In the genomic region with DNA sequence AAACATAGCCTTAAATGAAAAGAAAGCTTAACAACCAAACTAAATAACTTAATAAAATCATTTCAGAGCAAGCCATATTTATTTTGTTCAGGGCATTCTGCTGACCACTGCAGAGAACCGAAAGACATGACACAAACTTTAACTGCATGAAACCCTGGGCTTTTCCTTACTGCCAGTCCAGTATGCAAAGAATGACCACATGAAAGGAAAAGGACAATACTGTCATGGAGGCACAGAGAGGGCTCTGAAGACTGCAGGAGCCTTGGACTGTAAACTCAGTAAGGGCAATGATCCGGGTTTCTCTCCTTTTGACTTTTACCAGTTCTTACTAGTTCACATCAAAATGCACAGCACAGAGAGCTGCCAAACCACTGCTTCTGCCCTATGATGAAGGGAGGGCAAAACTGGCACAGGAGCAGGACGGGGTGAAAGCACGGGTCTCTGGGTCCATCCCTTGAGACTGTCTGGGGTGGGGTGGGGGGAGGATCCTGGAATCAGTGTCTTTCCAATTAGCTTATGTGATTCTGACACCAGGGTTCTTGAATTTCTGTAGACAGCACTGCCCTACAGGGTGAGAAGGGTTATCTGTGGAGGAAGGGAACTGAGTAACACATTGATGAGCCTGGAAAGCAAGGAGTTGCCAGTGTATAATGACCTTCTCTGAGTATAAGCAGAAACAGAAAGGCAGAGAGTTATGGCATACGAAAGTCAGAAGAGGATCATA, we compare ENCODE assay signal across 14 cellular contexts. TPM values are rescaled to one million over a fixed set of nuclear protein-coding genes. Genes with fewer than 3 reads are reported as not detected.
DNase-seq lines count a peak whose midpoint lies in the region; ATAC-seq and TF ChIP-seq lines count a peak whose summit lies in the region.
"Had no signal": no experiment of that assay in that cellular context is flagged by ENCODE, and none has a peak within 500 bp of the region (broad histone marks: within the 10 kb centered on the region; RNA-seq: fewer than 3 reads in every experiment).

No MANE protein-coding gene starts in this region.

- no peak overlapping the region for H2BK120ac ChIP-seq in neuronal stem cell (ENCODE audit: low read depth, low read length)

- no peak overlapping the region for H2BK5ac ChIP-seq in neuronal stem cell (ENCODE audit: low read length)

- H3K27me3 ChIP-seq in heart right ventricle (no peaks in the 10 kb centered on the region), A673 (replicated peaks; ENCODE audit: insufficient read depth, low read depth, low read length, poor library complexity) (no peaks in the 10 kb centered on the region), neuronal stem cell (ENCODE audit: control insufficient read depth in 3 of 3, insufficient read depth in 3 of 3, low read depth in 1 of 3, low read length in 3 of 3) (no peaks in the 10 kb centered on the region)
- H3K27me3 ChIP-seq: colonic mucosa, esophagus squamous epithelium, MG63 had no signal

- no TSS peak for BruUV-seq in A673 (replicated peaks; lab: Mats Ljungman, UMichigan)

- H3K9me3 Mint-ChIP-seq in stimulated activated naive CD8-positive, alpha-beta T cell treated with anti-CD3 and anti-CD28 coated beads, Interleukin-15, Interleukin-2, amounts not matched to agents 100 ng/mL and 50 ng/mL, for 24 hours, result no peaks in the 10 kb centered on the region
- no peaks in the 10 kb centered on the region for H3K9me3 Mint-ChIP-seq in stimulated activated naive CD8-positive, alpha-beta T cell treated with anti-CD3 and anti-CD28 coated beads, Interleukin-15, amount 100 ng/mL, for 72 hours
- peaks cover 13% of the 10 kb centered on the region for H3K9me3 Mint-ChIP-seq in nephron progenitor cell
- H3K9me3 Mint-ChIP-seq: naive B cell had no signal

- H2AK5ac ChIP-seq in neuronal stem cell (ENCODE audit: low read depth, low read length), result no peak overlapping the region

- peaks cover 15% of the 10 kb centered on the region for H3K36me3 Mint-ChIP-seq in stimulated activated naive CD8-positive, alpha-beta T cell treated with anti-CD3 and anti-CD28 coated beads, Interleukin-15, Interleukin-2, amounts not matched to agents 100 ng/mL and 50 ng/mL, for 24 hours (ENCODE audit: low read depth)
- peaks cover 59% of the 10 kb centered on the region for H3K36me3 Mint-ChIP-seq in nephron progenitor cell (ENCODE audit: low read depth)

- no peak overlapping the region for H3K4me3 Mint-ChIP-seq in stimulated activated naive CD8-positive, alpha-beta T cell treated with anti-CD3 and anti-CD28 coated beads, Interleukin-15, Interleukin-2, amounts not matched to agents 100 ng/mL and 50 ng/mL, for 24 hours
- no peak overlapping the region for H3K4me3 Mint-ChIP-seq in stimulated activated naive CD8-positive, alpha-beta T cell treated with anti-CD3 and anti-CD28 coated beads, Interleukin-15, amount 100 ng/mL, for 72 hours
- no peak overlapping the region for H3K4me3 Mint-ChIP-seq in nephron progenitor cell
- H3K4me3 Mint-ChIP-seq: naive B cell had no signal

- H3K4me1 ChIP-seq in heart right ventricle (peaks cover 0 to 39% (median 6%) of the 10 kb centered on the region in 9 donors), A673 (ENCODE audit: insufficient read depth, low read length, poor library complexity, severe bottlenecking) (no peaks in the 10 kb centered on the region), neuronal stem cell (ENCODE audit: control insufficient read depth in 2 of 2, insufficient read depth in 1 of 2, low read depth in 1 of 2, low read length in 2 of 2) (peaks cover 13 to 23% of the 10 kb centered on the region in 2 donors)
- H3K4me1 ChIP-seq: colonic mucosa, esophagus squamous epithelium had no signal

- H3K4me1 Mint-ChIP-seq in stimulated activated naive CD8-positive, alpha-beta T cell treated with anti-CD3 and anti-CD28 coated beads, Interleukin-15, Interleukin-2, amounts not matched to agents 100 ng/mL and 50 ng/mL, for 24 hours (ENCODE audit: low read depth), result no peaks in the 10 kb centered on the region
- H3K4me1 Mint-ChIP-seq in stimulated activated naive CD8-positive, alpha-beta T cell treated with anti-CD3 and anti-CD28 coated beads, Interleukin-15, amount 100 ng/mL, for 72 hours, result no peaks in the 10 kb centered on the region
- H3K4me1 Mint-ChIP-seq in nephron progenitor cell, result peaks cover 32% of the 10 kb centered on the region

- H3K4me3 ChIP-seq in heart right ventricle (no peak overlapping the region), A673 (ENCODE audit: low read depth, low read length, poor library complexity, severe bottlenecking) (no peak overlapping the region), neuronal stem cell (ENCODE audit: low read length in 2 of 2) (no peak overlapping the region)
- H3K4me3 ChIP-seq: colonic mucosa, esophagus squamous epithelium, HAP-1, MG63 had no signal

- H3K18ac ChIP-seq in neuronal stem cell (ENCODE audit: low read length), result no peak overlapping the region

- no peak overlapping the region for H3K14ac ChIP-seq in neuronal stem cell (ENCODE audit: low read length)

- H4K91ac ChIP-seq in neuronal stem cell (ENCODE audit: low read depth, low read length, poor library complexity), result no peak overlapping the region

- no peak overlapping the region for H3K23ac ChIP-seq in neuronal stem cell (ENCODE audit: low read depth, low read length, poor library complexity)

- H3K27ac ChIP-seq in heart right ventricle (peak overlapping the region in 4 of 10 donors; percentile 16 to 65 (median 30)), A673 (ENCODE audit: low read depth, low read length, poor library complexity, severe bottlenecking) (no peak overlapping the region), neuronal stem cell (replicated peaks; ENCODE audit: low read length) (no peak overlapping the region)
- H3K27ac ChIP-seq: colonic mucosa had no signal

- no peak overlapping the region for H4K8ac ChIP-seq in neuronal stem cell (ENCODE audit: low read depth, low read length)

- H2BK12ac ChIP-seq in neuronal stem cell (ENCODE audit: low read length), result no peak overlapping the region

- H3K27ac Mint-ChIP-seq in stimulated activated naive CD8-positive, alpha-beta T cell treated with anti-CD3 and anti-CD28 coated beads, Interleukin-15, Interleukin-2, amounts not matched to agents 100 ng/mL and 50 ng/mL, for 24 hours, result peak overlapping the region; percentile 59
- no peak overlapping the region for H3K27ac Mint-ChIP-seq in stimulated activated naive CD8-positive, alpha-beta T cell treated with anti-CD3 and anti-CD28 coated beads, Interleukin-15, amount 100 ng/mL, for 72 hours
- peak overlapping the region; percentile 68 for H3K27ac Mint-ChIP-seq in nephron progenitor cell

- H2BK15ac ChIP-seq in neuronal stem cell (ENCODE audit: low read length), result no peak overlapping the region

- 67 to 73% methylated on average over 5 of the region's 5 CpGs for WGBS in heart right ventricle, 2 donors
- WGBS in neuronal stem cell (ENCODE audit: extremely low coverage in 2 of 2, insufficient read length in 2 of 2, insufficient replicate concordance in 1 of 2), 2 donors, result no CpG with 5 or more reads among the region's 5 CpGs

- TF ChIP-seq CTCF in heart right ventricle (IDR thresholded peaks at IDR 0.05), result no peak
- no peak for TF ChIP-seq CTCF in nephron progenitor cell (IDR thresholded peaks at IDR 0.05)
- TF ChIP-seq CTCF in A673 (conservative IDR thresholded peaks at IDR 0.05; ENCODE audit: low read depth, low read length), result no peak

- TF ChIP-seq POLR2A in erythroblast (IDR thresholded peaks at IDR 0.05; ENCODE audit: low read length), result no peak

- H3K36me3 ChIP-seq in heart right ventricle (peaks cover 0 to 9% (median 0%) of the 10 kb centered on the region in 9 donors), A673 (ENCODE audit: insufficient read depth, low read length, poor library complexity, severe bottlenecking) (no peaks in the 10 kb centered on the region), neuronal stem cell (replicated peaks in 1 of 2; ENCODE audit: control insufficient read depth in 2 of 2, insufficient read depth in 2 of 2, low read length in 2 of 2) (peaks cover 17 to 87% of the 10 kb centered on the region in 2 donors)
- H3K36me3 ChIP-seq: colonic mucosa had no signal

- no peak overlapping the region for H3K4ac ChIP-seq in neuronal stem cell (ENCODE audit: low read length)

- H3K27me3 Mint-ChIP-seq in stimulated activated naive CD8-positive, alpha-beta T cell treated with anti-CD3 and anti-CD28 coated beads, Interleukin-15, Interleukin-2, amounts not matched to agents 100 ng/mL and 50 ng/mL, for 24 hours, result no peaks in the 10 kb centered on the region
- no peaks in the 10 kb centered on the region for H3K27me3 Mint-ChIP-seq in stimulated activated naive CD8-positive, alpha-beta T cell treated with anti-CD3 and anti-CD28 coated beads, Interleukin-15, amount 100 ng/mL, for 72 hours
- H3K27me3 Mint-ChIP-seq in nephron progenitor cell (ENCODE audit: low read depth, poor library complexity), result peaks cover 4% of the 10 kb centered on the region
- H3K27me3 Mint-ChIP-seq: naive B cell had no signal

- H2AFZ ChIP-seq in neuronal stem cell (ENCODE audit: low read length), result no peak overlapping the region

- H3K79me1 ChIP-seq in neuronal stem cell (ENCODE audit: low read depth, low read length), result peaks cover 5% of the 10 kb centered on the region

- no peak for DNase-seq in stimulated activated naive CD8-positive, alpha-beta T cell treated with anti-CD3 and anti-CD28 coated beads, Interleukin-15, amount 100 ng/mL, for 72 hours
- DNase-seq in heart right ventricle, result no peak
- no peak for DNase-seq in nephron progenitor cell
- no peak for DNase-seq in A673 (ENCODE audit: low spot score)
- DNase-seq in erythroblast (lab: John Stamatoyannopoulos, UW), result no peak
- DNase-seq in kidney tubule cell (ENCODE audit: low spot score), result no peak
- DNase-seq in neuronal stem cell (ENCODE audit: low spot score), result no peak
- DNase-seq: amniotic stem cell, colonic mucosa, esophagus squamous epithelium, MG63, naive B cell had no signal

- intact Hi-C loops in heart right ventricle (cut with DNase I) (loop anchor here in 1 of 10 donors (5.0 kb wide), 1 partner anchor 45 kb away; a partner anchor contains a TSS), A673 (cut with micrococcal nuclease; ENCODE audit: unreplicated experiment) (no loop called here)

- H3K4me2 ChIP-seq in neuronal stem cell (ENCODE audit: insufficient read depth, low read length, poor library complexity, severe bottlenecking), result no peak overlapping the region

- no peak overlapping the region for H3K9ac ChIP-seq in neuronal stem cell (ENCODE audit: low read depth, low read length, poor library complexity)

- POLR2A ChIA-PET in A673 (lab: Charles Lee; ENCODE audit: low non-redundant PET), result no interaction called here

- ATAC-seq in stimulated activated naive CD8-positive, alpha-beta T cell treated with anti-CD3 and anti-CD28 coated beads, Interleukin-15, amount 100 ng/mL, for 72 hours, result no peak
- ATAC-seq in heart right ventricle, result peak in 6 of 8 donors; percentile 18 to 62 (median 32)

- no peaks in the 10 kb centered on the region for H3K9me3 ChIP-seq in heart right ventricle
- no peaks in the 10 kb centered on the region for H3K9me3 ChIP-seq in A673 (ENCODE audit: low read depth, low read length, poor library complexity, severe bottlenecking)
- H3K9me3 ChIP-seq in neuronal stem cell (replicated peaks in 1 of 2; ENCODE audit: control insufficient read depth in 2 of 2, insufficient read depth in 1 of 2, low read depth in 1 of 2, low read length in 2 of 2), result peaks cover under 1 to 25% of the 10 kb centered on the region in 2 donors
- H3K9me3 ChIP-seq: colonic mucosa, esophagus squamous epithelium, HAP-1, MG63 had no signal

- CTCF ChIA-PET in A673 (lab: Charles Lee), result no interaction called here

RNA-seq across cellular contexts. Expression of a gene that starts 44.7 kb away (rescaled TPM):
- total RNA-seq in heart right ventricle (10 to 100 TPM; 25.8 to 55.8 (median 34.5) TPM), A673 (2021) (31.4 and 31.6 TPM in 2 replicates)
- 10 to 100 TPM; 21.9 to 33.6 TPM for polyA plus RNA-seq in heart right ventricle
- polyA plus RNA-seq in neuronal stem cell (2013, experiment 1 of 2), result 190 TPM
- polyA plus RNA-seq in neuronal stem cell (2013, experiment 2 of 2), result 194 TPM

Comparison
In these comparisons a context has a peak if more than half of its experiments do, and no peak if none do; other contexts are left out.
1. H3K27ac Mint-ChIP-seq: peak in stimulated activated naive CD8-positive, alpha-beta T cell treated with anti-CD3 and anti-CD28 coated beads, Interleukin-15, Interleukin-2, amounts not matched to agents 100 ng/mL and 50 ng/mL, for 24 hours (single experiment) and nephron progenitor cell (single experiment); none in stimulated activated naive CD8-positive, alpha-beta T cell treated with anti-CD3 and anti-CD28 coated beads, Interleukin-15, amount 100 ng/mL, for 72 hours (0 of 2).